19 cellular contexts compared by ENCODE assay signal in the genomic region with DNA sequence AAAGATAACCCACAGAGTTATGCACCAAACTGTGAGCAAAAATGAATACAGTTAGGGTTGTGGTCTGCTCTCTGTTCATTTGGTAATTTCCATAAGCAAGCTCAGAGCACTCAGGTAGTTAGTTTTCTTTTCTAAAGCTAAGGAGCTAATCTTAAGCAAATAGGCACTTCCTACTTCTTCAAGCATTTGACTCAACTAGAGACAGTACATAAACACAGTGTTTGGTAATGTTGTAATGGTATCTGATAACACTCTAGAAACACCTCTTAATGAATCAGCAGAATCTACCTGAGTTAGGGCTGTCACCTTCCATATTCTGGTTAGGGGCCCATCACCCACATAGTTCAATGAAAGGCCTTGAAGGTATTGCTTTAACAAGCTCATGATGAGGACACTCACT.
"Had no signal": no experiment of that assay in that cellular context is flagged by ENCODE, and none has a peak within 500 bp of the region (broad histone marks: within the 10 kb centered on the region; RNA-seq: fewer than 3 reads in every experiment).

No MANE protein-coding gene starts in this region.

- H3K27me3 ChIP-seq: gastroesophageal sphincter, heart right ventricle, sigmoid colon, tibial nerve had no signal

- DNase-seq: activated CD4-positive, alpha-beta T cell treated with anti-CD3 and anti-CD28 coated beads, Interleukin-2, amount 50 U/mL, for 4 hours; activated naive CD4-positive, alpha-beta T cell treated with Interleukin-2 at 50 U/mL for 16 hours; anterior cingulate cortex; effector memory CD8-positive, alpha-beta T cell; heart right ventricle; left colon; mesenchymal stem cell; nucleus accumbens; sigmoid colon; stimulated activated CD4-positive, alpha-beta T cell treated with anti-CD3 and anti-CD28 coated beads, Interleukin-12 subunit alpha, Interleukin-12 subunit beta, amount 100 ng/mL, for 4 hours; stimulated activated CD4-positive, alpha-beta T cell treated with anti-CD3 and anti-CD28 coated beads, Interleukin-2, amount 100 ng/mL, for 24 hours; T-helper 1 cell; T1000 had no signal

- H3K36me3 ChIP-seq: gastroesophageal sphincter, heart right ventricle, sigmoid colon, tibial nerve had no signal

- H3K27ac ChIP-seq: gastroesophageal sphincter, heart right ventricle, sigmoid colon, tibial nerve had no signal

- H3K9me3 ChIP-seq: gastroesophageal sphincter, heart right ventricle, sigmoid colon, tibial nerve had no signal

- ATAC-seq: activated CD4-positive, CD25-positive, alpha-beta regulatory T cell treated with anti-CD3 and anti-CD28 coated beads, Interleukin-2, amount 50 U/mL, for 24 hours; activated T-helper 17 cell treated with anti-CD3 and anti-CD28 coated beads, Interleukin-2, amount 50 U/mL, for 72 hours; effector memory CD8-positive, alpha-beta T cell; gastroesophageal sphincter; heart right ventricle; left colon; natural killer cell treated with Interleukin-12 subunit alpha and Interleukin-12 subunit beta and Interleukin-15 and Interleukin-18, amount 100 ng/mL, for 72 hours; stimulated activated effector memory CD8-positive, alpha-beta T cell treated with anti-CD3 and anti-CD28 coated beads, Interleukin-12 subunit alpha, Interleukin-12 subunit beta, amount 100 ng/mL, for 72 hours had no signal

- H3K4me3 ChIP-seq: gastroesophageal sphincter, heart right ventricle, sigmoid colon, tibial nerve had no signal
